ENCODE assay signal across 15 cellular contexts in the genomic region with DNA sequence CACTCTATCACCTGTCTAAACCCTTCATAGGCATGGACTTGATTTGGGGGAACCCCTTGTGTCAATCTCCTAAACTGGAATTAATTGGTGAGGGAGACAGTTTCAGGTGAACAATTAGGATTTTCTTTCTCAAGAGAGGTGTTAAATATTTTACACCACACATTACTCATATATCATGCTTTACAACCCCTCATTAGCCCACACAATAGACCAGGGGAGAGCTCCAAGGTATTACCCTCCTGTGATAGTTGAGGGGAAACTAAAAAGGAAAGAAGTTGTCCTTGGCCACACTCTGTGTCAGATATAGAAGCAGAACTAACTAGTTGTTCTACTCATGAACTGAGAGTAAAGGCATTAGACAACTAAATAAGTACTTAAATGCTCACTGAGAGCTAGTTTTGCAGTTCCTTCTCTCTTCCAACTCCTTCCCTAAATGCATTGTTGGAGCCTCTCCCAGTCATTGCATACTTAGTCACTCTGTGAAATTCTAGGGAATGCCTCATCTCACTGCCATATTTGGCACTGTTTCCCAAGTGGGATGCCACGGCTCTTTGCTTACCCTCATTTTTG.
DNase-seq lines count a peak whose midpoint lies in the region; ATAC-seq and TF ChIP-seq lines count a peak whose summit lies in the region.
"Had no signal": no experiment of that assay in that cellular context is flagged by ENCODE, and none has a peak within 500 bp of the region (broad histone marks: within the 10 kb centered on the region; RNA-seq: fewer than 3 reads in every experiment).

No MANE protein-coding gene starts in this region.

- no peak for TF ChIP-seq CTCF in HFFc6 (IDR thresholded peaks at IDR 0.05)
- no peak for TF ChIP-seq CTCF in RWPE1 (conservative IDR thresholded peaks at IDR 0.05; ENCODE audit: low read depth)
- no peak for TF ChIP-seq CTCF in lower lobe of right lung (IDR thresholded peaks at IDR 0.05)

- DNase-seq in AG08395 (ENCODE audit: low spot score): peak; percentile 79
- peak; percentile 69 for DNase-seq in HFFc6
- peak; percentile 22 for DNase-seq in RWPE1 (ENCODE audit: low spot score)
- peak; percentile 7 for DNase-seq in glomerular visceral epithelial cell (ENCODE audit: extremely low spot score)
- no peak for DNase-seq in mesenteric fat pad (ENCODE audit: low spot score)
- no peak for DNase-seq in lower lobe of right lung
- no peak for DNase-seq in natural killer cell treated with Interleukin-12 subunit alpha and Interleukin-12 subunit beta and Interleukin-15 and Interleukin-18, amount 100 ng/mL, for 72 hours (ENCODE audit: low spot score)
- DNase-seq: activated CD4-positive, alpha-beta memory T cell treated with anti-CD3 and anti-CD28 coated beads for 36 hours; activated naive CD8-positive, alpha-beta T cell treated with anti-CD3 and anti-CD28 coated beads for 36 hours; DND-41; MV-4-11; right lobe of liver; thyroid gland had no signal

- no peaks in the 10 kb centered on the region for H3K9me3 ChIP-seq in lower lobe of right lung
- H3K9me3 ChIP-seq: thyroid gland had no signal

- ATAC-seq in GM18909 (IDR thresholded peaks at IDR 0.05; ENCODE audit: poor library complexity, unreplicated experiment) (no peak), lower lobe of right lung (no peak)
- no peak for ATAC-seq in natural killer cell treated with Interleukin-12 subunit alpha and Interleukin-12 subunit beta and Interleukin-15 and Interleukin-18, amount 100 ng/mL, for 72 hours

- intact Hi-C loops in lower lobe of right lung (cut with DNase I): no loop called here

- no peak overlapping the region for H3K4me3 Mint-ChIP-seq in HFFc6
- H3K4me3 Mint-ChIP-seq in natural killer cell treated with Interleukin-12 subunit alpha and Interleukin-12 subunit beta and Interleukin-15 and Interleukin-18, amount 100 ng/mL, for 72 hours: no peak overlapping the region
- H3K4me3 Mint-ChIP-seq: activated CD4-positive, alpha-beta memory T cell treated with anti-CD3 and anti-CD28 coated beads for 36 hours; activated naive CD8-positive, alpha-beta T cell treated with anti-CD3 and anti-CD28 coated beads for 36 hours; T-helper 1 cell treated with Interleukin-12 subunit alpha and Interleukin-12 subunit beta and Interleukin-4 antibody, amounts not matched to agents 30 μg/mL and 1 μg/mL, for 36 hours had no signal

- H3K4me1 Mint-ChIP-seq in HFFc6 (ENCODE audit: low read depth): peaks cover 16% of the 10 kb centered on the region
- H3K4me1 Mint-ChIP-seq in natural killer cell treated with Interleukin-12 subunit alpha and Interleukin-12 subunit beta and Interleukin-15 and Interleukin-18, amount 100 ng/mL, for 72 hours (ENCODE audit: low read depth in 2 of 2): no peaks in the 10 kb centered on the region
- H3K4me1 Mint-ChIP-seq: activated naive CD8-positive, alpha-beta T cell treated with anti-CD3 and anti-CD28 coated beads for 36 hours had no signal

- no peaks in the 10 kb centered on the region for H3K27me3 ChIP-seq in lower lobe of right lung (ENCODE audit: low read depth)
- H3K27me3 ChIP-seq: right lobe of liver, thyroid gland had no signal

- no peak overlapping the region for H3K4me3 ChIP-seq in lower lobe of right lung
- H3K4me3 ChIP-seq: right lobe of liver, thyroid gland had no signal

- H3K27ac ChIP-seq in RWPE1 (no peak overlapping the region), lower lobe of right lung (no peak overlapping the region)
- H3K27ac ChIP-seq: right lobe of liver, thyroid gland had no signal

- H3K36me3 ChIP-seq in lower lobe of right lung: no peaks in the 10 kb centered on the region
- H3K36me3 ChIP-seq: right lobe of liver, thyroid gland had no signal

- no peak overlapping the region for H3K27ac Mint-ChIP-seq in HFFc6
- no peak overlapping the region for H3K27ac Mint-ChIP-seq in natural killer cell treated with Interleukin-12 subunit alpha and Interleukin-12 subunit beta and Interleukin-15 and Interleukin-18, amount 100 ng/mL, for 72 hours
- H3K27ac Mint-ChIP-seq: activated CD4-positive, alpha-beta memory T cell treated with anti-CD3 and anti-CD28 coated beads for 36 hours; activated naive CD8-positive, alpha-beta T cell treated with anti-CD3 and anti-CD28 coated beads for 36 hours; T-helper 1 cell treated with Interleukin-12 subunit alpha and Interleukin-12 subunit beta and Interleukin-4 antibody, amounts not matched to agents 30 μg/mL and 1 μg/mL, for 36 hours had no signal

- H3K9me3 Mint-ChIP-seq in HFFc6: no peaks in the 10 kb centered on the region
- H3K9me3 Mint-ChIP-seq in natural killer cell treated with Interleukin-12 subunit alpha and Interleukin-12 subunit beta and Interleukin-15 and Interleukin-18, amount 100 ng/mL, for 72 hours: peaks cover 6% of the 10 kb centered on the region
- H3K9me3 Mint-ChIP-seq: activated CD4-positive, alpha-beta memory T cell treated with anti-CD3 and anti-CD28 coated beads for 36 hours; activated naive CD8-positive, alpha-beta T cell treated with anti-CD3 and anti-CD28 coated beads for 36 hours; T-helper 1 cell treated with Interleukin-12 subunit alpha and Interleukin-12 subunit beta and Interleukin-4 antibody, amounts not matched to agents 30 μg/mL and 1 μg/mL, for 36 hours had no signal

- no peaks in the 10 kb centered on the region for H3K4me1 ChIP-seq in lower lobe of right lung
- H3K4me1 ChIP-seq: thyroid gland had no signal

- no peaks in the 10 kb centered on the region for H3K36me3 Mint-ChIP-seq in HFFc6 (ENCODE audit: low read depth)
- H3K36me3 Mint-ChIP-seq in natural killer cell treated with Interleukin-12 subunit alpha and Interleukin-12 subunit beta and Interleukin-15 and Interleukin-18, amount 100 ng/mL, for 72 hours: no peaks in the 10 kb centered on the region
- H3K36me3 Mint-ChIP-seq: activated CD4-positive, alpha-beta memory T cell treated with anti-CD3 and anti-CD28 coated beads for 36 hours; activated naive CD8-positive, alpha-beta T cell treated with anti-CD3 and anti-CD28 coated beads for 36 hours had no signal

- CTCF ChIA-PET in RWPE1 (lab: Yijun Ruan, JAX): no interaction called here

- peaks cover 17% of the 10 kb centered on the region for H3K27me3 Mint-ChIP-seq in HFFc6 (ENCODE audit: insufficient read depth)
- peaks cover 0 to 2% of the 10 kb centered on the region in 2 donors for H3K27me3 Mint-ChIP-seq in natural killer cell treated with Interleukin-12 subunit alpha and Interleukin-12 subunit beta and Interleukin-15 and Interleukin-18, amount 100 ng/mL, for 72 hours
- H3K27me3 Mint-ChIP-seq: activated CD4-positive, alpha-beta memory T cell treated with anti-CD3 and anti-CD28 coated beads for 36 hours; activated naive CD8-positive, alpha-beta T cell treated with anti-CD3 and anti-CD28 coated beads for 36 hours had no signal

- POLR2A ChIA-PET in RWPE1 (lab: Yijun Ruan, JAX; ENCODE audit: low non-redundant PET): no interaction called here

Comparison
In these comparisons a context has a peak if more than half of its experiments do, and no peak if none do; other contexts are left out.
1. DNase-seq: peak in AG08395 (single experiment), HFFc6 (single experiment), RWPE1 (single experiment) and glomerular visceral epithelial cell (single experiment); none in mesenteric fat pad (single experiment), lower lobe of right lung (single experiment) and natural killer cell treated with Interleukin-12 subunit alpha and Interleukin-12 subunit beta and Interleukin-15 and Interleukin-18, amount 100 ng/mL, for 72 hours (single experiment).